8 cellular contexts compared by ENCODE assay signal in genomic region chr12:89225808-89226368, GRCh38.
DNase-seq lines count a peak whose midpoint lies in the region; ATAC-seq, FAIRE-seq and TF ChIP-seq lines count a peak whose summit lies in the region.

No MANE protein-coding gene starts in this region.

- POLR2A ChIA-PET in BJ (lab: Charles Lee): no interaction called here

- H3K27ac ChIP-seq in brain microvascular endothelial cell: peak overlapping the region; percentile 16
- H3K27ac ChIP-seq in mesodermal cell (ENCODE audit: low read depth, low read length, severe bottlenecking): peak overlapping the region; percentile 0

- CTCF ChIA-PET in BJ (lab: Yijun Ruan, JAX): interaction anchor here (0.6 to 1.0 kb wide), 2 partner anchors 115 to 299 kb away, joined by 3 read pairs; no protein-coding TSS in a partner anchor

- H3K36me3 ChIP-seq in BJ (ENCODE audit: control insufficient read depth, insufficient read depth, low read length): no peaks in the 10 kb centered on the region
- no peaks in the 10 kb centered on the region for H3K36me3 ChIP-seq in brain microvascular endothelial cell (replicated peaks)
- H3K36me3 ChIP-seq in mesodermal cell (ENCODE audit: control insufficient read depth, insufficient read depth, low read length): no peaks in the 10 kb centered on the region

- H3K4me3 ChIP-seq in BJ (ENCODE audit: low read depth, low read length) (no peak overlapping the region), brain microvascular endothelial cell (ENCODE audit: low read depth, low read length) (no peak overlapping the region), mesodermal cell (ENCODE audit: extremely low read depth, insufficient read depth, low read length, poor library complexity, severe bottlenecking) (no peak overlapping the region)

- TF ChIP-seq CTCF in BJ (IDR thresholded peaks at IDR 0.05; ENCODE audit: insufficient read depth, low read depth, low read length) (no peak), brain microvascular endothelial cell (IDR thresholded peaks at IDR 0.05; ENCODE audit: low read depth, low read length, missing control alignments) (no peak), D721Med (IDR thresholded peaks at IDR 0.05; ENCODE audit: insufficient read depth, missing control alignments) (no peak)

- DNase-seq in BJ (ENCODE audit: low read depth): peak; percentile 76
- peak; percentile 12 for DNase-seq in NCI-H146 treated with DMSO at 0.1 percent for 48 hours (lab: John Stamatoyannopoulos, UW; ENCODE audit: unreplicated experiment)
- DNase-seq in brain microvascular endothelial cell: peak; percentile 64
- no peak for DNase-seq in D721Med (ENCODE audit: insufficient read length, low spot score)
- no peak for DNase-seq in hypothalamus (lab: John Stamatoyannopoulos, UW)

- ATAC-seq in GM21515 (IDR thresholded peaks at IDR 0.05; ENCODE audit: unreplicated experiment) (peak; percentile 46), GM18861 (IDR thresholded peaks at IDR 0.05; ENCODE audit: unreplicated experiment) (no peak)

- H3K27me3 ChIP-seq in BJ (ENCODE audit: control insufficient read depth, insufficient read depth, low read length): no peaks in the 10 kb centered on the region
- no peaks in the 10 kb centered on the region for H3K27me3 ChIP-seq in brain microvascular endothelial cell (replicated peaks)

- no peak for FAIRE-seq in D721Med (lab: Jason Lieb, UNC)

- H3K9me3 ChIP-seq in mesodermal cell (ENCODE audit: control insufficient read depth, low read length): no peaks in the 10 kb centered on the region

- WGBS in mesodermal cell (ENCODE audit: insufficient coverage in 2 of 2), 2 experiments: 80% methylated on average over 1 of the region's 3 CpGs; no CpG with 5 or more reads in 1 of the 2 experiments

- in situ Hi-C loops in brain microvascular endothelial cell (cut with HindIII; ENCODE audit: low pct_ligation_motif_present, low sequenced_read_pairs): no loop called here

- H3K4me1 ChIP-seq in mesodermal cell (ENCODE audit: control insufficient read depth, insufficient read depth, low read length, poor library complexity, severe bottlenecking): peaks cover 9% of the 10 kb centered on the region

Comparison
In these comparisons a context has a peak if more than half of its experiments do, and no peak if none do; other contexts are left out.
1. DNase-seq: peak in BJ (single experiment), NCI-H146 treated with DMSO at 0.1 percent for 48 hours (single experiment) and brain microvascular endothelial cell (single experiment); none in D721Med (single experiment) and hypothalamus (0 of 51).